ENCODE assay signal across 18 cellular contexts in the genomic region with DNA sequence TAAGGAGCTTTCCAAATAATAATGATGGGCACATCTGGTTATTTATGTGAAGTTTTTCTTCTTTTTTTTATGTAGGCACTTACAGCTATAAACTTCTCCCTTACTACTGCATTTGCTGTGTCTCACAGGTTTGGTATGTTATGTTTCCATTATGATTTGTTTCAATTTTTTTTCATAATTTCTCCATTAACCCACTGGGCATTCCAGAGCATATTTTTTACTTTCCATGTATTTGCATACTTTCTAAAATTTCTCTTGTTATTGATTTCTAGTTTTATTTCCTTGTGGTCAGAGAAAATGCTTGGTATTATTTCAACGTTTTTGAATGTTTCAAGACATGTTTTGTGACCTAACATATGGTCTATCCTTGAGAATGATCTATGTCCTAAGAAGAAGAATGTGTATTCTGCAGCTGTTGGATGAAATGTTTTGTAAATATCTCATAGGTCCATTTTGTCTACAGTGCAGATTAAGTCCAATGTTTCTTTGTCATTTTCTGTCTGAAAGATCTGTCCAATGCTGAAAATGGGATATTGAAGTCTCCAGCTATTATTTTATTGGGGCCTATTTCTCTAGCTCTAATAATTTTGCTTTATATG.
"Had no signal": no experiment of that assay in that cellular context is flagged by ENCODE, and none has a peak within 500 bp of the region (broad histone marks: within the 10 kb centered on the region; RNA-seq: fewer than 3 reads in every experiment).

No MANE protein-coding gene starts in this region.

- H3K4me1 ChIP-seq: right atrium auricular region, tibial artery, vagina had no signal

- DNase-seq: activated CD4-positive, alpha-beta T cell treated with anti-CD3 and anti-CD28 coated beads, Interleukin-2, amount 50 U/mL, for 4 hours; activated CD4-positive, CD25-positive, alpha-beta regulatory T cell; activated effector memory CD4-positive, alpha-beta T cell treated with anti-CD3 and anti-CD28 coated beads, Interleukin-2, amount 50 U/mL, for 16 hours; activated T-cell treated with anti-CD3 and anti-CD28 coated beads, Interleukin-2, amount 50 U/mL, for 4 hours; anterior cingulate cortex; effector CD4-positive, alpha-beta T cell; glutamatergic neuron; left colon; naive thymus-derived CD8-positive, alpha-beta T cell; T-helper 2 cell; tibial artery had no signal

- H3K9me3 ChIP-seq: neutrophil, vagina had no signal

- H3K27me3 ChIP-seq: neutrophil, right atrium auricular region, tibial artery, vagina had no signal

- FAIRE-seq: bronchial epithelial cell had no signal

- H3K36me3 ChIP-seq: neutrophil, right atrium auricular region, tibial artery, vagina had no signal

- H3K4me2 ChIP-seq: smooth muscle cell had no signal

- H3K27ac ChIP-seq: coronary artery, neutrophil, right atrium auricular region, tibial artery, vagina had no signal

- ATAC-seq: activated T-cell treated with anti-CD3 and anti-CD28 coated beads, Interleukin-2, amount 50 U/mL, for 4 hours; left colon; naive thymus-derived CD8-positive, alpha-beta T cell had no signal

- H3K4me3 ChIP-seq: coronary artery, lung, right atrium auricular region, smooth muscle cell, tibial artery, vagina had no signal
